23 cellular contexts compared by ENCODE assay signal in the genomic region with DNA sequence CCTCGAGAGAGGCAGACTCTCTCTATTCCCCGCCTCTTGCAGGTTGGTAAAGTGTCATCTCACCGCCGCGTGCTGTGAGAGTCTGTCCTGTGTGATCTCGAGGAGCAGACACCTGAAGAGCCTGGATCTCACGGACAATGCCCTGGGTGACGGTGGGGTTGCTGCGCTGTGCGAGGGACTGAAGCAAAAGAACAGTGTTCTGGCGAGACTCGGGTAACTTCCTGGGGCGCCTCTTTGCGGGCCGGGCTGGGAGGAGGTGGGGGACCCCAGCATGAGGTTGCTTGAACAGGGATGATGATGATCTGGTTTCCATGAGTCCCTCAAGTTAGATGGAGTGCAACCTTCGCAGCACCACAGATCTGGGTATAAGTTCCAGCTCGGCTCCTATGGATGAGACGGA.
"Had no signal": no experiment of that assay in that cellular context is flagged by ENCODE, and none has a peak within 500 bp of the region (broad histone marks: within the 10 kb centered on the region; RNA-seq: fewer than 3 reads in every experiment).

No MANE protein-coding gene starts in this region.

- H3K27ac ChIP-seq: colonic mucosa, esophagus muscularis mucosa, foreskin keratinocyte, gastroesophageal sphincter, heart left ventricle, hepatocyte, left ventricle myocardium inferior, lower lobe of right lung had no signal

- H3K27me3 ChIP-seq: colonic mucosa, foreskin keratinocyte, hepatocyte had no signal

- H3K4me3 ChIP-seq: colonic mucosa, esophagus muscularis mucosa, gastroesophageal sphincter, heart left ventricle, hepatocyte, left ventricle myocardium inferior, lower lobe of right lung, mucosa of descending colon had no signal

- H3K4me3 Mint-ChIP-seq: dendritic cell treated with granulocyte-macrophage colony-stimulating factor and Interleukin-4, amounts not matched to agents 40 ng/mL and 50 ng/mL, for 4 days; effector memory CD8-positive, alpha-beta T cell; endodermal cell; immature natural killer cell; mesothelial cell of epicardium; naive B cell had no signal

- DNase-seq: colonic mucosa; cortex of kidney; effector CD8-positive, alpha-beta T cell; effector memory CD8-positive, alpha-beta T cell; endodermal cell; foreskin keratinocyte; heart left ventricle; hypothalamus; immature natural killer cell; islet precursor cell; kidney; kidney glomerular epithelial cell; left colon; left ventricle myocardium inferior; lower lobe of right lung; mesenchymal stem cell; mucosa of descending colon; naive B cell had no signal

- H3K27ac Mint-ChIP-seq: dendritic cell treated with granulocyte-macrophage colony-stimulating factor and Interleukin-4, amounts not matched to agents 40 ng/mL and 50 ng/mL, for 4 days; effector memory CD8-positive, alpha-beta T cell; endodermal cell; immature natural killer cell; mesothelial cell of epicardium; naive B cell had no signal

- H3K4me1 ChIP-seq: colonic mucosa, esophagus muscularis mucosa, foreskin keratinocyte, gastroesophageal sphincter, heart left ventricle, left ventricle myocardium inferior, lower lobe of right lung had no signal

- H3K4me1 Mint-ChIP-seq: endodermal cell, immature natural killer cell, mesothelial cell of epicardium, naive B cell had no signal

- H3K9me3 ChIP-seq: colonic mucosa, left ventricle myocardium inferior, lower lobe of right lung, mucosa of descending colon had no signal

- H3K9me3 Mint-ChIP-seq: effector memory CD8-positive, alpha-beta T cell had no signal

- H3K36me3 Mint-ChIP-seq: immature natural killer cell, naive B cell had no signal

- H3K27me3 Mint-ChIP-seq: dendritic cell treated with granulocyte-macrophage colony-stimulating factor and Interleukin-4, amounts not matched to agents 40 ng/mL and 50 ng/mL, for 4 days had no signal

- H3K36me3 ChIP-seq: colonic mucosa, esophagus muscularis mucosa, gastroesophageal sphincter, heart left ventricle, left ventricle myocardium inferior, lower lobe of right lung had no signal
